In genomic region chr5:159978358-159978757, GRCh38 we compare ENCODE assay signal across 33 cellular contexts.
"Had no signal": no experiment of that assay in that cellular context is flagged by ENCODE, and none has a peak within 500 bp of the region (broad histone marks: within the 10 kb centered on the region; RNA-seq: fewer than 3 reads in every experiment).

No MANE protein-coding gene starts in this region.

- H3K4me1 ChIP-seq: body of pancreas, breast epithelium had no signal

- H3K4me3 Mint-ChIP-seq: activated CD4-positive, alpha-beta T cell treated with anti-CD3 and anti-CD28 coated beads for 36 hours; activated CD4-positive, alpha-beta T cell treated with anti-CD3 and anti-CD28 coated beads, Interleukin-2, amount 10 ng/mL, durations not matched to agents 7 days and 5 days; activated CD8-positive, alpha-beta T cell treated with anti-CD3 and anti-CD28 coated beads, Interleukin-2, amount 10 ng/mL, durations not matched to agents 7 days and 5 days; activated naive CD4-positive, alpha-beta T cell treated with anti-CD3 and anti-CD28 coated beads for 36 hours; activated T-cell treated with anti-CD3 and anti-CD28 coated beads, Interleukin-2, amount 50 U/mL, for 4 hours; activated T-helper 1 cell treated with anti-CD3 and anti-CD28 coated beads, Interleukin-12 subunit alpha, Interleukin-12 subunit beta, Interleukin-2, Interleukin-4 antibody, amounts not matched to agents 30 ng/mL and 10 ng/mL and 1 ng/mL, durations not matched to agents 14 hours and 24 hours and 36 hours; T-helper 1 cell treated with Interleukin-12 subunit alpha and Interleukin-12 subunit beta and Interleukin-4 antibody, amounts not matched to agents 30 μg/mL and 1 μg/mL, for 36 hours; T-helper 2 cell treated with Interferon-gamma antibody and Interleukin-4, amounts not matched to agents 5 μg/mL and 100 μg/mL, for 36 hours; WTC11 had no signal

- H3K27me3 ChIP-seq: body of pancreas, SJSA1 had no signal

- H3K36me3 ChIP-seq: adrenal gland, breast epithelium, SJSA1 had no signal

- H3K4me3 ChIP-seq: adrenal gland, body of pancreas, breast epithelium, SJSA1 had no signal

- H3K9me3 Mint-ChIP-seq: activated CD4-positive, alpha-beta T cell treated with anti-CD3 and anti-CD28 coated beads, Interleukin-2, amount 10 ng/mL, durations not matched to agents 7 days and 5 days; activated naive CD4-positive, alpha-beta T cell treated with anti-CD3 and anti-CD28 coated beads for 36 hours; activated naive CD4-positive, alpha-beta T cell treated with anti-CD3 and anti-CD28 coated beads, Interleukin-2, amount 50 U/mL, for 72 hours; activated T-cell treated with anti-CD3 and anti-CD28 coated beads, Interleukin-2, amount 50 U/mL, for 4 hours; activated T-helper 1 cell treated with anti-CD3 and anti-CD28 coated beads, Interleukin-12 subunit alpha, Interleukin-12 subunit beta, Interleukin-2, Interleukin-4 antibody, amounts not matched to agents 30 ng/mL and 10 ng/mL and 1 ng/mL, durations not matched to agents 14 hours and 24 hours and 36 hours; T-helper 1 cell treated with Interleukin-12 subunit alpha and Interleukin-12 subunit beta and Interleukin-4 antibody, amounts not matched to agents 30 μg/mL and 1 μg/mL, for 36 hours; T-helper 2 cell treated with Interferon-gamma antibody and Interleukin-4, amounts not matched to agents 5 μg/mL and 100 μg/mL, for 36 hours; WTC11 had no signal

- H3K9ac ChIP-seq: KMS-11, SK-N-SH had no signal

- H3K27ac ChIP-seq: adrenal gland, body of pancreas, breast epithelium, KMS-11, SJSA1 had no signal

- H3K4me2 ChIP-seq: KMS-11, SK-N-SH had no signal

- H3K9me3 ChIP-seq: adrenal gland, body of pancreas, breast epithelium, SJSA1, SK-N-SH had no signal

- H3K4me1 Mint-ChIP-seq: activated CD4-positive, alpha-beta T cell treated with anti-CD3 and anti-CD28 coated beads for 36 hours; activated CD4-positive, alpha-beta T cell treated with anti-CD3 and anti-CD28 coated beads, Interleukin-2, amount 10 ng/mL, durations not matched to agents 7 days and 5 days; WTC11 had no signal

- DNase-seq: activated CD4-positive, alpha-beta T cell treated with anti-CD3 and anti-CD28 coated beads for 36 hours; activated CD4-positive, alpha-beta T cell treated with anti-CD3 and anti-CD28 coated beads, Interleukin-2, amount 10 ng/mL, durations not matched to agents 7 days and 5 days; activated CD4-positive, alpha-beta T cell treated with anti-CD3 and anti-CD28 coated beads, Interleukin-2, amount 50 U/mL, for 48 hours; activated CD8-positive, alpha-beta T cell treated with anti-CD3 and anti-CD28 coated beads, Interleukin-2, amount 10 ng/mL, durations not matched to agents 7 days and 5 days; activated gamma-delta T cell treated with Interleukin-2 at 50 U/mL for 16 hours; activated naive CD4-positive, alpha-beta T cell treated with anti-CD3 and anti-CD28 coated beads for 36 hours; activated T-cell treated with anti-CD3 and anti-CD28 coated beads, Interleukin-2, amount 50 U/mL, for 4 hours; adrenal gland; body of pancreas; cerebellar nuclear complex; MM.1S; MV-4-11; NCI-H1092; NCI-H1436 treated with DMSO at 0.1 percent for 48 hours; NCI-H1694 treated with DMSO at 0.1 percent for 48 hours; NCI-H2029 treated with DMSO at 0.1 percent for 48 hours; NCI-H2107; NCI-H2171; NCI-H510A; NCI-H526; NCI-H748 treated with DMSO at 0.1 percent for 48 hours; SHP77; SK-N-SH had no signal

- ATAC-seq: activated CD4-positive, alpha-beta T cell treated with anti-CD3 and anti-CD28 coated beads for 36 hours; activated CD4-positive, CD25-positive, alpha-beta regulatory T cell treated with anti-CD3 and anti-CD28 coated beads, Interleukin-2, amount 50 U/mL, for 24 hours; activated CD8-positive, alpha-beta T cell treated with anti-CD3 and anti-CD28 coated beads, Interleukin-2, amount 10 ng/mL, durations not matched to agents 7 days and 5 days; activated naive CD4-positive, alpha-beta T cell treated with anti-CD3 and anti-CD28 coated beads, Interleukin-2, amount 50 U/mL, for 72 hours; activated T-cell treated with anti-CD3 and anti-CD28 coated beads, Interleukin-2, amount 50 U/mL, for 4 hours; body of pancreas; Panc1; WTC11 had no signal

- H3K36me3 Mint-ChIP-seq: WTC11 had no signal

- H3K27ac Mint-ChIP-seq: activated CD4-positive, alpha-beta T cell treated with anti-CD3 and anti-CD28 coated beads for 36 hours; activated CD4-positive, alpha-beta T cell treated with anti-CD3 and anti-CD28 coated beads, Interleukin-2, amount 10 ng/mL, durations not matched to agents 7 days and 5 days; activated CD8-positive, alpha-beta T cell treated with anti-CD3 and anti-CD28 coated beads, Interleukin-2, amount 10 ng/mL, durations not matched to agents 7 days and 5 days; activated naive CD4-positive, alpha-beta T cell treated with anti-CD3 and anti-CD28 coated beads for 36 hours; activated naive CD4-positive, alpha-beta T cell treated with anti-CD3 and anti-CD28 coated beads, Interleukin-2, amount 50 U/mL, for 72 hours; activated T-helper 1 cell treated with anti-CD3 and anti-CD28 coated beads, Interleukin-12 subunit alpha, Interleukin-12 subunit beta, Interleukin-2, Interleukin-4 antibody, amounts not matched to agents 30 ng/mL and 10 ng/mL and 1 ng/mL, durations not matched to agents 14 hours and 24 hours and 36 hours; T-helper 1 cell treated with Interleukin-12 subunit alpha and Interleukin-12 subunit beta and Interleukin-4 antibody, amounts not matched to agents 30 μg/mL and 1 μg/mL, for 36 hours; T-helper 2 cell treated with Interferon-gamma antibody and Interleukin-4, amounts not matched to agents 5 μg/mL and 100 μg/mL, for 36 hours; WTC11 had no signal
